In genomic region chr1:238753205-238753720, GRCh38 we compare ENCODE assay signal across 25 cellular contexts.
"Had no signal": no experiment of that assay in that cellular context is flagged by ENCODE, and none has a peak within 500 bp of the region (broad histone marks: within the 10 kb centered on the region; RNA-seq: fewer than 3 reads in every experiment).

No MANE protein-coding gene starts in this region.

- H3K4me3 Mint-ChIP-seq: activated naive CD4-positive, alpha-beta T cell treated with anti-CD3 and anti-CD28 coated beads, Interleukin-2, amount 50 U/mL, for 24 hours; dendritic cell treated with granulocyte-macrophage colony-stimulating factor and Interleukin-4, amounts not matched to agents 40 ng/mL and 50 ng/mL, for 4 days; memory B cell; naive B cell; stimulated activated naive B cell treated with anti-CD40 and anti-IgM and Interleukin-4, amounts not matched to agents 10 μg/mL and 1 μg/mL and 100 μg/mL, for 72 hours; T-cell; T-helper 2 cell treated with Interferon-gamma antibody and Interleukin-4, amounts not matched to agents 5 μg/mL and 100 μg/mL, for 36 hours had no signal

- H3K27me3 Mint-ChIP-seq: activated naive CD4-positive, alpha-beta T cell treated with anti-CD3 and anti-CD28 coated beads, Interleukin-2, amount 50 U/mL, for 24 hours; dendritic cell treated with granulocyte-macrophage colony-stimulating factor and Interleukin-4, amounts not matched to agents 40 ng/mL and 50 ng/mL, for 4 days; memory B cell; naive B cell; stimulated activated naive B cell treated with anti-CD40 and anti-IgM and Interleukin-4, amounts not matched to agents 10 μg/mL and 1 μg/mL and 100 μg/mL, for 72 hours; T-cell had no signal

- H3K36me3 ChIP-seq: right lobe of liver, thoracic aorta, upper lobe of left lung had no signal

- H3K27ac ChIP-seq: body of pancreas, foreskin keratinocyte, right lobe of liver, skin epidermis, thoracic aorta, upper lobe of left lung, VCaP had no signal

- H3K27ac Mint-ChIP-seq: activated naive CD4-positive, alpha-beta T cell treated with anti-CD3 and anti-CD28 coated beads, Interleukin-2, amount 50 U/mL, for 24 hours; dendritic cell treated with granulocyte-macrophage colony-stimulating factor and Interleukin-4, amounts not matched to agents 40 ng/mL and 50 ng/mL, for 4 days; memory B cell; naive B cell; stimulated activated naive B cell treated with anti-CD40 and anti-IgM and Interleukin-4, amounts not matched to agents 10 μg/mL and 1 μg/mL and 100 μg/mL, for 72 hours; T-cell; T-helper 2 cell treated with Interferon-gamma antibody and Interleukin-4, amounts not matched to agents 5 μg/mL and 100 μg/mL, for 36 hours had no signal

- H3K27me3 ChIP-seq: body of pancreas, foreskin keratinocyte, right lobe of liver, upper lobe of left lung had no signal

- H3K4me1 ChIP-seq: body of pancreas, foreskin keratinocyte, right lobe of liver, upper lobe of left lung had no signal

- ATAC-seq: body of pancreas; foreskin keratinocyte; left cardiac atrium; right lobe of liver; stimulated activated naive B cell treated with anti-CD40 and anti-IgM and Interleukin-4, amounts not matched to agents 10 μg/mL and 1 μg/mL and 100 μg/mL, for 72 hours; T-cell had no signal

- H3K9me3 ChIP-seq: body of pancreas, right lobe of liver, thoracic aorta, upper lobe of left lung had no signal

- H3K4me1 Mint-ChIP-seq: activated naive CD4-positive, alpha-beta T cell treated with anti-CD3 and anti-CD28 coated beads, Interleukin-2, amount 50 U/mL, for 24 hours; memory B cell; naive B cell; stimulated activated naive B cell treated with anti-CD40 and anti-IgM and Interleukin-4, amounts not matched to agents 10 μg/mL and 1 μg/mL and 100 μg/mL, for 72 hours; T-cell had no signal

- H3K36me3 Mint-ChIP-seq: activated naive CD4-positive, alpha-beta T cell treated with anti-CD3 and anti-CD28 coated beads, Interleukin-2, amount 50 U/mL, for 24 hours; memory B cell; naive B cell; stimulated activated naive B cell treated with anti-CD40 and anti-IgM and Interleukin-4, amounts not matched to agents 10 μg/mL and 1 μg/mL and 100 μg/mL, for 72 hours; T-cell had no signal

- H3K4me3 ChIP-seq: body of pancreas, right lobe of liver, skin epidermis, thoracic aorta, upper lobe of left lung had no signal

- DNase-seq: activated CD4-positive, alpha-beta T cell treated with anti-CD3 and anti-CD28 coated beads for 1 hour; activated gamma-delta T cell treated with Interleukin-2 at 50 U/mL for 16 hours; activated T-cell treated with anti-CD3 and anti-CD28 coated beads, Interleukin-2, amount 50 U/mL, for 1 hour; anterior cingulate cortex; body of pancreas; caudate nucleus; effector CD4-positive, alpha-beta T cell; foreskin keratinocyte; islet precursor cell; left cardiac atrium; naive B cell; occipital lobe; right lobe of liver; stimulated activated CD4-positive, alpha-beta T cell treated with anti-CD3 and anti-CD28 coated beads, Interleukin-2, amount 100 ng/mL, for 24 hours; stimulated activated CD8-positive, alpha-beta memory T cell treated with anti-CD3 and anti-CD28 coated beads, Interleukin-4, amount 100 ng/mL, for 48 hours; stimulated activated naive B cell treated with anti-CD40 and anti-IgM and Interleukin-4, amounts not matched to agents 10 μg/mL and 1 μg/mL and 100 μg/mL, for 72 hours; T-cell; upper lobe of left lung had no signal
